ENCODE assay signal across 22 cellular contexts in genomic region chr5:15833365-15833764, GRCh38.
"Had no signal": no experiment of that assay in that cellular context is flagged by ENCODE, and none has a peak within 500 bp of the region (broad histone marks: within the 10 kb centered on the region; RNA-seq: fewer than 3 reads in every experiment).

No MANE protein-coding gene starts in this region.

- H3K36me3 ChIP-seq: Peyer's patch, SJCRH30 had no signal

- H2AFZ ChIP-seq: PC-9 had no signal

- H3K4me3 ChIP-seq: PC-9, Peyer's patch, SJCRH30 had no signal

- H3K4me1 ChIP-seq: Peyer's patch, SJCRH30 had no signal

- H3K27ac ChIP-seq: PC-9, Peyer's patch, SJCRH30 had no signal

- DNase-seq: Karpas-422, KG1, MM.1S, NCI-H1105, NCI-H1417, NCI-H1436 treated with DMSO at 0.1 percent for 48 hours, NCI-H187, NCI-H2029, NCI-H2081 treated with DMSO at 0.1 percent for 48 hours, NCI-H2171, NCI-H226, NCI-H446, NCI-H510A, NCI-H524 treated with DMSO at 0.1 percent for 48 hours, NCI-H69, NCI-H774, PC-9, Peyer's patch, SHP77 treated with DMSO at 0.1 percent for 48 hours, SJCRH30 had no signal

- ATAC-seq: Right ventricle myocardium inferior, SK-N-SH treated with all-trans-retinoic acid at 6 μM for 48 hours had no signal

- H3K9me3 ChIP-seq: Peyer's patch, SJCRH30 had no signal

- H3K4me2 ChIP-seq: PC-9 had no signal

- H3K27me3 ChIP-seq: Peyer's patch, SJCRH30 had no signal
